1 cellular context compared by ENCODE assay signal in genomic region chr5:80701597-80701996, GRCh38.
TF ChIP-seq lines count a peak whose summit lies in the region.

No MANE protein-coding gene starts in this region.

TF ChIP-seq in endothelial cell of umbilical vein, 7 proteins besides CTCF, POLR2A, EP300 and RAD21 (continued from another document):
- TF ChIP-seq FOS (IDR thresholded peaks at IDR 0.05; ENCODE audit: borderline replicate concordance, insufficient read depth, low read length) = no peak
- TF ChIP-seq MYC (IDR thresholded peaks at IDR 0.05; ENCODE audit: low read depth, low read length) = no peak
- no peak for TF ChIP-seq MAX (IDR thresholded peaks at IDR 0.05; ENCODE audit: insufficient read depth, insufficient read length)
- TF ChIP-seq POLR2AphosphoS5 (IDR thresholded peaks at IDR 0.05; ENCODE audit: insufficient read depth, low read depth, low read length) = no peak
- TF ChIP-seq GATA2 (IDR thresholded peaks at IDR 0.05; ENCODE audit: insufficient read depth, insufficient read length, low read depth, low read length) = no peak
